Comparison of ENCODE assay signal across 8 cellular contexts in the genomic region with DNA sequence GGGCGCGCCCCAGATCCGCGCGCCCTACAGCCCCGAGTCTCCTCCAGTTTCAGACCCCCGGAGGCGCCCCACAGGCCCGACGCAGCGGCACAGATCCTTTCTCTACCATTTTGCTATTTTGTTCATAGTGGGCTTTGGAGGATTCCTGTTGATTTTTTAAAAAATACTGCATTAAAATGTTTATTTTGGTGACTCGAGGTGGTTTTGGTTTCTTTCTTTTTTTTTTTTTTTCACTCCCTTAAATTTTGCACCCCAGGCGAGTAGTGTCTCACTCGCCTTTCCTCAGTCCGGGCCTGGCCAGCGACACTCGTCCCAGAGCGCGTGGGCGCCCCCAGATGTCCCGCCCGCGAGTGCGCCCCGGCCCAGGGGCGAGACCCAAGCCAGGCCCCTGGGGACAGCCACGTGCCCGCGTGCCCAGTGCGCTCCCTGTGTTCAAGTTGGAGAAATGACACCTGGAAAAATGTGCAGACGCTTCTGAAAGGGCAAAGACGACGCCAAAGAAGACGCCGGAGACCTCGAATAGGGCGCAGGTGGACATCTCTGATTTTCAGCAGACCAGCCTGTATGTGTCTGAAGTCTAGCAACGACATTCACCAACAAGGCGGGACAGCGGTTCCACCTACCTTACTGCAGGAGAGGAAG. TPM values are rescaled to one million over a fixed set of nuclear protein-coding genes. Genes with fewer than 3 reads are reported as not detected.
A peak's percentile ranks its signal among the peaks of the same experiment; 100 is the strongest.
DNase-seq lines count a peak whose midpoint lies in the region; ATAC-seq and TF ChIP-seq lines count a peak whose summit lies in the region.

No MANE protein-coding gene starts in this region.

- intact Hi-C loops in breast epithelium (cut with DNase I; ENCODE audit: low total_unique reads) (loop anchor here (1.0 to 5.0 kb wide), 2 partner anchors 98 to 1008 kb away; no protein-coding TSS in a partner anchor), gastrocnemius medialis (cut with DNase I; ENCODE audit: low total_unique reads) (loop anchor here (1.0 to 5.0 kb wide), 6 partner anchors 28 to 195 kb away; no protein-coding TSS in a partner anchor)

- in situ Hi-C loops in gastrocnemius medialis (cut with MboI; ENCODE audit: low sequenced_read_pairs in 4 of 4): loop anchor here in 2 of 4 donors (5.0 to 10.0 kb wide), 3 partner anchors 97 to 150 kb away; no protein-coding TSS in a partner anchor

- DNase-seq in stimulated activated CD4-positive, alpha-beta T cell treated with anti-CD3 and anti-CD28 coated beads, Interleukin-12 subunit alpha, Interleukin-12 subunit beta, amount 100 ng/mL, for 4 hours: peak; percentile 18
- DNase-seq in stimulated activated CD4-positive, alpha-beta T cell treated with anti-CD3 and anti-CD28 coated beads, Interleukin-4, amount 100 ng/mL, for 4 hours: no peak
- DNase-seq in OCI-M1 (lab: John Stamatoyannopoulos, UW) (peak; percentile 17), breast epithelium (ENCODE audit: low spot score in 2 of 2) (peak; percentile 48 to 60), iPS-NIHi7 (ENCODE audit: extremely low spot score) (peak; percentile 56), gastrocnemius medialis (peak; percentile 81 to 85)

- peak overlapping the region; percentile 34; the same call in 1 of the 2 replicates for H3K9ac ChIP-seq in HUES48 (ENCODE audit: low read depth, low read length)

- H3K27ac ChIP-seq in HUES48 (ENCODE audit: low read depth, low read length) (no peak overlapping the region), breast epithelium (peak overlapping the region; percentile 93 to 95), gastrocnemius medialis (peak overlapping the region; percentile 92 to 99 (median 98))

- TF ChIP-seq CTCF in breast epithelium (IDR thresholded peaks at IDR 0.05) (peak in 2 of 3 donors; percentile 17 to 58), gastrocnemius medialis (IDR thresholded peaks at IDR 0.05 in 4 of 5, conservative IDR thresholded peaks at IDR 0.05 in 1 of 5) (peak; percentile 29 to 70 (median 56))

- H3K9me3 ChIP-seq in HUES48 (ENCODE audit: control insufficient read depth, insufficient read depth, low read length) (no peaks in the 10 kb centered on the region), breast epithelium (no peaks in the 10 kb centered on the region), gastrocnemius medialis (no peaks in the 10 kb centered on the region)

- H3K36me3 ChIP-seq in HUES48 (ENCODE audit: control insufficient read depth, insufficient read depth, low read length) (no peaks in the 10 kb centered on the region), breast epithelium (no peaks in the 10 kb centered on the region), gastrocnemius medialis (no peaks in the 10 kb centered on the region)

- TF ChIP-seq POLR2A in breast epithelium (IDR thresholded peaks at IDR 0.05): no peak
- no peak for TF ChIP-seq POLR2A in gastrocnemius medialis (IDR thresholded peaks at IDR 0.05)

- H3K27me3 ChIP-seq in HUES48 (ENCODE audit: control insufficient read depth, insufficient read depth, low read length) (peaks cover 9% of the 10 kb centered on the region; the same call in 1 of the 2 replicates), breast epithelium (no peaks in the 10 kb centered on the region), gastrocnemius medialis (no peaks in the 10 kb centered on the region)

- ATAC-seq in gastrocnemius medialis (peak; percentile 72 to 78), GM21423 (IDR thresholded peaks at IDR 0.05; ENCODE audit: unreplicated experiment) (no peak)

- 0 out of 2 replicates have a peak, but pooled peaks cover 12% of the 10 kb centered on the region for H3K4me1 ChIP-seq in HUES48 (ENCODE audit: control insufficient read depth, insufficient read depth, low read length)
- H3K4me1 ChIP-seq in breast epithelium: no peaks in the 10 kb centered on the region
- H3K4me1 ChIP-seq in gastrocnemius medialis: peaks cover 8 to 17% of the 10 kb centered on the region in 2 donors

- peak overlapping the region; percentile 78 for H3K4me3 ChIP-seq in HUES48 (ENCODE audit: low read depth, low read length)
- H3K4me3 ChIP-seq in breast epithelium: peak overlapping the region; percentile 97 to 98 (median 97)
- H3K4me3 ChIP-seq in gastrocnemius medialis: peak overlapping the region; percentile 70 to 98 (median 77)

RNA-seq across cellular contexts. Expression of gene INSR, which starts 0.5 kb away (rescaled TPM):
- 100 to 1,000 TPM in 2 of 3 donors, 10 to 100 TPM in 1; 66.3 to 108 (median 104) TPM for total RNA-seq in breast epithelium
- 100 to 1,000 TPM in 1 of 4 donors, 10 to 100 TPM in 3; 54.0 to 226 (median 71.1) TPM for total RNA-seq in gastrocnemius medialis

RNA-seq across cellular contexts. Expression of gene ARHGEF18, which starts 54.0 kb away (rescaled TPM):
- total RNA-seq in breast epithelium: 10 to 100 TPM; 16.8 to 23.3 (median 22.9) TPM
- total RNA-seq in gastrocnemius medialis: 10 to 100 TPM in 2 of 4 donors, 1 to 10 TPM in 2; 7.9 to 11.3 (median 10.2) TPM

Comparison
In these comparisons a context has a peak if more than half of its experiments do, and no peak if none do; other contexts are left out.
1. DNase-seq: peak in stimulated activated CD4-positive, alpha-beta T cell treated with anti-CD3 and anti-CD28 coated beads, Interleukin-12 subunit alpha, Interleukin-12 subunit beta, amount 100 ng/mL, for 4 hours (single experiment), OCI-M1 (single experiment), breast epithelium (2 of 2), iPS-NIHi7 (single experiment) and gastrocnemius medialis (2 of 2); none in stimulated activated CD4-positive, alpha-beta T cell treated with anti-CD3 and anti-CD28 coated beads, Interleukin-4, amount 100 ng/mL, for 4 hours (0 of 2).
2. Peak in every context shown above with its lines, with median percentiles within 50 percentile points of each other: H3K4me3 ChIP-seq.